21 cellular contexts compared by ENCODE assay signal in the genomic region with DNA sequence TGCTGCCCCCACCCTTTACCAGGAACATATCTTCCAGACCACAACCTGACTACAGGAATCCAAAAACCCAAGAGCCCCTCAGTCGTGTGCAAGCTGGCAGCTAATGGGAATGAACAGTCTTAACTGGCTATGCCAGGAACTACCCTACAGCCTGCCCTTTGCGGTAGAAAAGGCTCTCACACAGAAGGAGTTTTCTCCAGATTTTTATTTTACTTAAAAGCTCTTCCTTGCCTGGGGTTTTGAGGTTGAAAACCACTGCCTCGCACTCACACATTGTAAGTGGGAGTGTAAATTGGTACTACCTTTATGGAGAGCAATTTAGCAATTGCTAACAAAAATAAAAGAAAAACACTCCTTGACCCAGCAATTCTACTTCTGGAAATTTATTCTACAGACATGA. TPM values are rescaled to one million over a fixed set of nuclear protein-coding genes. Genes with fewer than 3 reads are reported as not detected.
DNase-seq lines count a peak whose midpoint lies in the region; ATAC-seq and TF ChIP-seq lines count a peak whose summit lies in the region.
"Had no signal": no experiment of that assay in that cellular context is flagged by ENCODE, and none has a peak within 500 bp of the region (broad histone marks: within the 10 kb centered on the region; RNA-seq: fewer than 3 reads in every experiment).

No MANE protein-coding gene starts in this region.

- intact Hi-C loops in CD8-positive, alpha-beta T cell (cut with DNase I, micrococcal nuclease) = loop anchor here in 1 of 2 experiments (5.0 kb wide), 1 partner anchor 80 kb away; no protein-coding TSS in a partner anchor
- intact Hi-C loops in activated CD8-positive, alpha-beta T cell treated with anti-CD3 and anti-CD28 coated beads for 36 hours (cut with micrococcal nuclease) = no loop called here
- intact Hi-C loops in prostate gland (cut with DNase I) = no loop called here

- H3K23ac ChIP-seq in mesenchymal stem cell (ENCODE audit: low read length in 2 of 2) = no peak overlapping the region

- H3K4me3 ChIP-seq in CD8-positive, alpha-beta T cell (ENCODE audit: low read depth, low read length) = peak overlapping the region; percentile 14
- H3K4me3 ChIP-seq in mesenchymal stem cell (ENCODE audit: insufficient read depth in 1 of 2, low read depth in 1 of 2, low read length in 2 of 2) (no peak overlapping the region), prostate gland (no peak overlapping the region)
- H3K4me3 ChIP-seq: body of pancreas, lung, skin epidermis, uterus had no signal

- peak overlapping the region; percentile 47 for H2AK5ac ChIP-seq in mesenchymal stem cell (ENCODE audit: low read length, severe bottlenecking)

- DNase-seq in activated CD4-positive, alpha-beta T cell treated with anti-CD3 and anti-CD28 coated beads, Interleukin-2, amount 10 ng/mL, durations not matched to agents 7 days and 5 days = no peak
- no peak for DNase-seq in activated CD4-positive, alpha-beta T cell treated with anti-CD3 and anti-CD28 coated beads for 4 hours
- DNase-seq in CD8-positive, alpha-beta T cell = no peak
- peak; percentile 31 for DNase-seq in activated CD8-positive, alpha-beta T cell treated with anti-CD3 and anti-CD28 coated beads for 36 hours
- no peak for DNase-seq in mesenchymal stem cell
- DNase-seq in prostate gland (ENCODE audit: low spot score) = no peak
- DNase-seq in NCI-H446 treated with DMSO at 0.1 percent for 48 hours (lab: John Stamatoyannopoulos, UW) = no peak
- DNase-seq: activated CD4-positive, alpha-beta T cell treated with anti-CD3 and anti-CD28 coated beads for 48 hours; activated T-cell treated with anti-CD3 and anti-CD28 coated beads for 4 hours; body of pancreas; head of caudate nucleus; Kasumi-1; kidney glomerular epithelial cell; NCI-H187; NCI-H2171 treated with DMSO at 0.1 percent for 48 hours; NCI-H524 treated with DMSO at 0.1 percent for 48 hours; stimulated activated CD4-positive, alpha-beta T cell treated with anti-CD3 and anti-CD28 coated beads, Interleukin-1b, Interleukin-23, amount 100 ng/mL, for 48 hours; uterus had no signal

- no peak for TF ChIP-seq CTCF in CD8-positive, alpha-beta T cell (IDR thresholded peaks at IDR 0.05)
- TF ChIP-seq CTCF in activated CD8-positive, alpha-beta T cell treated with anti-CD3 and anti-CD28 coated beads for 36 hours (IDR thresholded peaks at IDR 0.05) = no peak
- no peak for TF ChIP-seq CTCF in prostate gland (IDR thresholded peaks at IDR 0.05)

- H2AFZ ChIP-seq in mesenchymal stem cell (ENCODE audit: low read depth, low read length) = no peak overlapping the region

- H3K36me3 ChIP-seq in CD8-positive, alpha-beta T cell (ENCODE audit: insufficient read depth, low read length) = no peaks in the 10 kb centered on the region
- H3K36me3 ChIP-seq in mesenchymal stem cell (ENCODE audit: control insufficient read depth in 1 of 2, insufficient read depth in 2 of 2, low read depth in 1 of 2, low read length in 2 of 2) (no peaks in the 10 kb centered on the region), prostate gland (no peaks in the 10 kb centered on the region)
- H3K36me3 ChIP-seq: uterus had no signal

- peaks cover 27% of the 10 kb centered on the region for H3K79me1 ChIP-seq in mesenchymal stem cell (replicated peaks; ENCODE audit: low read length, poor library complexity, severe bottlenecking)

- H3K4me2 ChIP-seq in mesenchymal stem cell (ENCODE audit: low read length, poor library complexity, severe bottlenecking) = no peak overlapping the region

- H2BK120ac ChIP-seq in mesenchymal stem cell (ENCODE audit: low read depth, low read length) = no peak overlapping the region

- H4K91ac ChIP-seq in mesenchymal stem cell (ENCODE audit: low read length) = no peak overlapping the region

- CTCF ChIA-PET in activated CD4-positive, alpha-beta T cell treated with anti-CD3 and anti-CD28 coated beads, Interleukin-2, amount 10 ng/mL, durations not matched to agents 7 days and 5 days (lab: Charles Lee) = interaction anchor here (1.3 to 5.0 kb wide), 2 partner anchors 14 to 18 kb away, joined by 3 to 32 read pairs; no protein-coding TSS in a partner anchor
- CTCF ChIA-PET in CD8-positive, alpha-beta T cell (lab: Charles Lee) = interaction anchor here (2.1 kb wide), 1 partner anchor 23 kb away, joined by 6 read pairs; no protein-coding TSS in a partner anchor
- CTCF ChIA-PET in activated CD8-positive, alpha-beta T cell treated with anti-CD3 and anti-CD28 coated beads for 36 hours (lab: Charles Lee) = interaction anchor here (0.8 to 1.7 kb wide), 6 partner anchors 9 to 261 kb away, joined by 3 to 5 read pairs (median 4); no protein-coding TSS in a partner anchor

- H3K27ac Mint-ChIP-seq in activated CD4-positive, alpha-beta T cell treated with anti-CD3 and anti-CD28 coated beads, Interleukin-2, amount 10 ng/mL, durations not matched to agents 7 days and 5 days = peak overlapping the region; percentile 92
- H3K27ac Mint-ChIP-seq in CD8-positive, alpha-beta T cell = peak overlapping the region; percentile 87
- H3K27ac Mint-ChIP-seq in activated CD8-positive, alpha-beta T cell treated with anti-CD3 and anti-CD28 coated beads for 36 hours = peak overlapping the region; percentile 55

- POLR2A ChIA-PET in activated CD4-positive, alpha-beta T cell treated with anti-CD3 and anti-CD28 coated beads, Interleukin-2, amount 10 ng/mL, durations not matched to agents 7 days and 5 days (lab: Charles Lee) = interaction anchor here (0.6 to 2.0 kb wide), 3 partner anchors 8 to 780 kb away, joined by 3 to 5 read pairs (median 4); no protein-coding TSS in a partner anchor
- POLR2A ChIA-PET in CD8-positive, alpha-beta T cell (lab: Charles Lee) = interaction anchor here (0.9 to 1.8 kb wide), 4 partner anchors 9 to 101 kb away, joined by 3 to 7 read pairs (median 4); no protein-coding TSS in a partner anchor
- POLR2A ChIA-PET in activated CD8-positive, alpha-beta T cell treated with anti-CD3 and anti-CD28 coated beads for 36 hours (lab: Charles Lee) = interaction anchor here (1.5 kb wide), 1 partner anchor 9 kb away, joined by 5 read pairs; no protein-coding TSS in a partner anchor

- no peak overlapping the region for H4K8ac ChIP-seq in mesenchymal stem cell (ENCODE audit: low read length)

- no peak for TF ChIP-seq POLR2A in prostate gland (IDR thresholded peaks at IDR 0.05)

- H3K4me1 ChIP-seq in CD8-positive, alpha-beta T cell (ENCODE audit: insufficient read depth, low read length) = peaks cover 43% of the 10 kb centered on the region
- H3K4me1 ChIP-seq in mesenchymal stem cell (ENCODE audit: control insufficient read depth, insufficient read depth, low read depth, low read length) (peaks cover 12% of the 10 kb centered on the region), prostate gland (replicated peaks) (no peaks in the 10 kb centered on the region)
- H3K4me1 ChIP-seq: body of pancreas, uterus had no signal

- no peak overlapping the region for H3K18ac ChIP-seq in mesenchymal stem cell (ENCODE audit: low read depth in 1 of 2, low read length in 2 of 2)

- H3K27me3 Mint-ChIP-seq in activated CD4-positive, alpha-beta T cell treated with anti-CD3 and anti-CD28 coated beads, Interleukin-2, amount 10 ng/mL, durations not matched to agents 7 days and 5 days = no peaks in the 10 kb centered on the region
- no peaks in the 10 kb centered on the region for H3K27me3 Mint-ChIP-seq in CD8-positive, alpha-beta T cell (ENCODE audit: low read depth)
- H3K27me3 Mint-ChIP-seq in activated CD8-positive, alpha-beta T cell treated with anti-CD3 and anti-CD28 coated beads for 36 hours = no peaks in the 10 kb centered on the region

- H2BK15ac ChIP-seq in mesenchymal stem cell (ENCODE audit: low read depth, poor library complexity, severe bottlenecking) = no peak overlapping the region

- no peaks in the 10 kb centered on the region for H3K9me3 ChIP-seq in CD8-positive, alpha-beta T cell (ENCODE audit: low read length)
- no peaks in the 10 kb centered on the region for H3K9me3 ChIP-seq in mesenchymal stem cell (ENCODE audit: control insufficient read depth, low read length)
- no peaks in the 10 kb centered on the region for H3K9me3 ChIP-seq in prostate gland
- H3K9me3 ChIP-seq: body of pancreas, uterus had no signal

- no peaks in the 10 kb centered on the region for H3K27me3 ChIP-seq in CD8-positive, alpha-beta T cell (ENCODE audit: insufficient read depth, low read length)
- H3K27me3 ChIP-seq in mesenchymal stem cell (ENCODE audit: control insufficient read depth in 1 of 2, insufficient read depth in 1 of 2, low read length in 2 of 2) = no peaks in the 10 kb centered on the region
- no peaks in the 10 kb centered on the region for H3K27me3 ChIP-seq in prostate gland (replicated peaks; ENCODE audit: insufficient read depth)
- H3K27me3 ChIP-seq: body of pancreas, uterus had no signal

- WGBS in mesenchymal stem cell = 97% methylated on average over 2 of the region's 3 CpGs
- 92% methylated on average over 3 of the region's 3 CpGs for WGBS in prostate gland

- H3K4me1 Mint-ChIP-seq in activated CD4-positive, alpha-beta T cell treated with anti-CD3 and anti-CD28 coated beads, Interleukin-2, amount 10 ng/mL, durations not matched to agents 7 days and 5 days = peaks cover 50% of the 10 kb centered on the region
- peaks cover 62% of the 10 kb centered on the region for H3K4me1 Mint-ChIP-seq in CD8-positive, alpha-beta T cell (ENCODE audit: low read depth)
- peaks cover 52% of the 10 kb centered on the region for H3K4me1 Mint-ChIP-seq in activated CD8-positive, alpha-beta T cell treated with anti-CD3 and anti-CD28 coated beads for 36 hours (ENCODE audit: low read depth)

- peak overlapping the region; percentile 28 for H3K27ac ChIP-seq in CD8-positive, alpha-beta T cell (ENCODE audit: low read depth, low read length)
- no peak overlapping the region for H3K27ac ChIP-seq in mesenchymal stem cell (ENCODE audit: low read length, poor library complexity, severe bottlenecking)
- no peak overlapping the region for H3K27ac ChIP-seq in prostate gland
- H3K27ac ChIP-seq: body of pancreas, skin epidermis, uterus had no signal

- no peak overlapping the region for H3K14ac ChIP-seq in mesenchymal stem cell (ENCODE audit: low read length in 2 of 2)

- no peak overlapping the region for H3K9ac ChIP-seq in mesenchymal stem cell (ENCODE audit: low read length)

- peak overlapping the region in 1 of 2 experiments; percentile 55 for H2BK12ac ChIP-seq in mesenchymal stem cell (ENCODE audit: low read length in 2 of 2)

- peaks cover 13% of the 10 kb centered on the region for H3K36me3 Mint-ChIP-seq in activated CD4-positive, alpha-beta T cell treated with anti-CD3 and anti-CD28 coated beads, Interleukin-2, amount 10 ng/mL, durations not matched to agents 7 days and 5 days (ENCODE audit: low read depth)
- no peaks in the 10 kb centered on the region for H3K36me3 Mint-ChIP-seq in CD8-positive, alpha-beta T cell
- H3K36me3 Mint-ChIP-seq in activated CD8-positive, alpha-beta T cell treated with anti-CD3 and anti-CD28 coated beads for 36 hours (ENCODE audit: low read depth) = no peaks in the 10 kb centered on the region

- no peak for ATAC-seq in CD8-positive, alpha-beta T cell
- no peak for ATAC-seq in activated CD8-positive, alpha-beta T cell treated with anti-CD3 and anti-CD28 coated beads for 36 hours
- no peak for ATAC-seq in GM21381 (IDR thresholded peaks at IDR 0.05; ENCODE audit: unreplicated experiment)
- ATAC-seq: body of pancreas had no signal

- H3K4ac ChIP-seq in mesenchymal stem cell (ENCODE audit: low read depth in 1 of 2, low read length in 2 of 2) = peak overlapping the region in 1 of 2 experiments; percentile 41

- no peaks in the 10 kb centered on the region for H3K9me3 Mint-ChIP-seq in activated CD4-positive, alpha-beta T cell treated with anti-CD3 and anti-CD28 coated beads, Interleukin-2, amount 10 ng/mL, durations not matched to agents 7 days and 5 days
- H3K9me3 Mint-ChIP-seq in CD8-positive, alpha-beta T cell = no peaks in the 10 kb centered on the region
- no peaks in the 10 kb centered on the region for H3K9me3 Mint-ChIP-seq in activated CD8-positive, alpha-beta T cell treated with anti-CD3 and anti-CD28 coated beads for 36 hours

- peak overlapping the region; percentile 35 for H3K4me3 Mint-ChIP-seq in activated CD4-positive, alpha-beta T cell treated with anti-CD3 and anti-CD28 coated beads, Interleukin-2, amount 10 ng/mL, durations not matched to agents 7 days and 5 days
- H3K4me3 Mint-ChIP-seq in CD8-positive, alpha-beta T cell = peak overlapping the region; percentile 55
- no peak overlapping the region for H3K4me3 Mint-ChIP-seq in activated CD8-positive, alpha-beta T cell treated with anti-CD3 and anti-CD28 coated beads for 36 hours

- H2BK5ac ChIP-seq in mesenchymal stem cell (ENCODE audit: low read depth, low read length, poor library complexity, severe bottlenecking) = no peak overlapping the region

RNA-seq across cellular contexts. Expression of a gene that starts 28.2 kb away (rescaled TPM):
- total RNA-seq in activated CD4-positive, alpha-beta T cell treated with anti-CD3 and anti-CD28 coated beads, Interleukin-2, amount 10 ng/mL, durations not matched to agents 7 days and 5 days = 10 to 100 TPM; 19.0 to 21.8 TPM
- 10 to 100 TPM; 28.1 to 29.2 TPM for total RNA-seq in CD8-positive, alpha-beta T cell
- total RNA-seq in activated CD8-positive, alpha-beta T cell treated with anti-CD3 and anti-CD28 coated beads for 36 hours = 10 to 100 TPM; 15.3 to 17.9 TPM
- polyA plus RNA-seq in mesenchymal stem cell (2013, experiment 1 of 2) = 4.4 TPM
- 4.2 TPM for polyA plus RNA-seq in mesenchymal stem cell (2013, experiment 2 of 2)
- 10 to 100 TPM in 1 of 2 donors, 1 to 10 TPM in 1; 2.4 to 15.7 TPM for total RNA-seq in prostate gland
